ENCODE assay signal across 19 cellular contexts in genomic region chr7:20200965-20201364, GRCh38. TPM values are rescaled to one million over a fixed set of nuclear protein-coding genes. Genes with fewer than 3 reads are reported as not detected.
A peak's percentile ranks its signal among the peaks of the same experiment; 100 is the strongest.
DNase-seq lines count a peak whose midpoint lies in the region; ATAC-seq and TF ChIP-seq lines count a peak whose summit lies in the region.
"Had no signal": no experiment of that assay in that cellular context is flagged by ENCODE, and none has a peak within 500 bp of the region (broad histone marks: within the 10 kb centered on the region; RNA-seq: fewer than 3 reads in every experiment).

No MANE protein-coding gene starts in this region.

- peaks cover 87% of the 10 kb centered on the region for H3K79me2 ChIP-seq in MM.1S (ENCODE audit: low read length)

- peaks cover 21% of the 10 kb centered on the region for H3K4me1 Mint-ChIP-seq in endodermal cell
- H3K4me1 Mint-ChIP-seq in stimulated activated naive B cell treated with anti-CD40 and anti-IgM and Interleukin-4, amounts not matched to agents 10 μg/mL and 1 μg/mL and 100 μg/mL, for 72 hours = peaks cover 20 to 35% of the 10 kb centered on the region in 2 donors

- no peaks in the 10 kb centered on the region for H3K9me2 ChIP-seq in MM.1S (replicated peaks; ENCODE audit: insufficient read depth, low read length)

- no peak overlapping the region; the same call in 1 of the 2 replicates for H3K4me3 ChIP-seq in MM.1S (ENCODE audit: low read length)
- no peak overlapping the region for H3K4me3 ChIP-seq in endodermal cell (ENCODE audit: low read length)
- H3K4me3 ChIP-seq: breast epithelium, left ventricle myocardium inferior, SJSA1, thoracic aorta had no signal

- H3K27me3 ChIP-seq in MM.1S (replicated peaks; ENCODE audit: insufficient read depth, low read length) = no peaks in the 10 kb centered on the region
- no peaks in the 10 kb centered on the region for H3K27me3 ChIP-seq in endodermal cell (ENCODE audit: control insufficient read depth, insufficient read depth, low read length, poor library complexity, severe bottlenecking)
- H3K27me3 ChIP-seq: breast epithelium, SJSA1 had no signal

- H3K36me3 ChIP-seq in MM.1S (replicated peaks; ENCODE audit: insufficient read depth, low read length) = no peaks in the 10 kb centered on the region; the same call in 1 of the 2 replicates
- H3K36me3 ChIP-seq in endodermal cell (ENCODE audit: control insufficient read depth, insufficient read depth, low read length) = no peaks in the 10 kb centered on the region
- H3K36me3 ChIP-seq: breast epithelium, left ventricle myocardium inferior, SJSA1, thoracic aorta had no signal

- H3K9me3 Mint-ChIP-seq in endodermal cell = no peaks in the 10 kb centered on the region
- H3K9me3 Mint-ChIP-seq in stimulated activated naive B cell treated with anti-CD40 and anti-IgM and Interleukin-4, amounts not matched to agents 10 μg/mL and 1 μg/mL and 100 μg/mL, for 72 hours = no peaks in the 10 kb centered on the region
- H3K9me3 Mint-ChIP-seq: activated naive CD8-positive, alpha-beta T cell treated with anti-CD3 and anti-CD28 coated beads for 36 hours; activated T-cell treated with anti-CD3 and anti-CD28 coated beads, Interleukin-2, amount 50 U/mL, for 24 hours had no signal

- H3K4me2 ChIP-seq in MM.1S (ENCODE audit: low read depth, low read length) = peak overlapping the region; percentile 67; the same call in 1 of the 2 replicates

- H3K9me3 ChIP-seq in MM.1S (replicated peaks; ENCODE audit: insufficient read depth, low read length) = no peaks in the 10 kb centered on the region
- no peaks in the 10 kb centered on the region for H3K9me3 ChIP-seq in endodermal cell (ENCODE audit: control insufficient read depth, low read length)
- H3K9me3 ChIP-seq: breast epithelium, left ventricle myocardium inferior, SJSA1, thoracic aorta had no signal

- TF ChIP-seq CTCF in MM.1S (IDR thresholded peaks at IDR 0.05; ENCODE audit: low read length) (no peak), endodermal cell (conservative IDR thresholded peaks at IDR 0.05) (no peak)

- peaks cover 42% of the 10 kb centered on the region for H3K4me1 ChIP-seq in MM.1S (ENCODE audit: low read length)
- H3K4me1 ChIP-seq in endodermal cell (ENCODE audit: control insufficient read depth, insufficient read depth, low read length) = no peaks in the 10 kb centered on the region
- H3K4me1 ChIP-seq: breast epithelium had no signal

- H3K9ac ChIP-seq in MM.1S (ENCODE audit: low read length) = peak overlapping the region; percentile 13; the same call in 1 of the 2 replicates
- H3K9ac ChIP-seq in endodermal cell (ENCODE audit: extremely low read depth, low read length, poor library complexity, severe bottlenecking) = no peak overlapping the region

- peak overlapping the region; percentile 73; the same call in 1 of the 2 replicates for H3K27ac ChIP-seq in MM.1S (ENCODE audit: low read length)
- no peak overlapping the region for H3K27ac ChIP-seq in endodermal cell (ENCODE audit: low read depth, low read length)
- H3K27ac ChIP-seq: left ventricle myocardium inferior, SJSA1, thoracic aorta had no signal

- no peaks in the 10 kb centered on the region for H3K27me3 Mint-ChIP-seq in endodermal cell (ENCODE audit: insufficient read depth)
- no peaks in the 10 kb centered on the region for H3K27me3 Mint-ChIP-seq in stimulated activated naive B cell treated with anti-CD40 and anti-IgM and Interleukin-4, amounts not matched to agents 10 μg/mL and 1 μg/mL and 100 μg/mL, for 72 hours
- H3K27me3 Mint-ChIP-seq: activated naive CD8-positive, alpha-beta T cell treated with anti-CD3 and anti-CD28 coated beads for 36 hours; activated T-cell treated with anti-CD3 and anti-CD28 coated beads, Interleukin-2, amount 50 U/mL, for 24 hours had no signal

- ATAC-seq in GM21723 (IDR thresholded peaks at IDR 0.05; ENCODE audit: unreplicated experiment) = peak; percentile 20
- peak; percentile 33 to 54 for ATAC-seq in stimulated activated naive B cell treated with anti-CD40 and anti-IgM and Interleukin-4, amounts not matched to agents 10 μg/mL and 1 μg/mL and 100 μg/mL, for 72 hours (replicated peaks)
- ATAC-seq in left lobe of liver = no peak

- peak overlapping the region; percentile 63 for H3K27ac Mint-ChIP-seq in endodermal cell
- peak overlapping the region; percentile 85 for H3K27ac Mint-ChIP-seq in stimulated activated naive B cell treated with anti-CD40 and anti-IgM and Interleukin-4, amounts not matched to agents 10 μg/mL and 1 μg/mL and 100 μg/mL, for 72 hours
- H3K27ac Mint-ChIP-seq: activated naive CD8-positive, alpha-beta T cell treated with anti-CD3 and anti-CD28 coated beads for 36 hours; activated T-cell treated with anti-CD3 and anti-CD28 coated beads, Interleukin-2, amount 50 U/mL, for 24 hours had no signal

- H4K20me1 ChIP-seq in MM.1S (ENCODE audit: insufficient read depth, low read length) = no peaks in the 10 kb centered on the region

- H3K4me3 Mint-ChIP-seq in endodermal cell = no peak overlapping the region
- H3K4me3 Mint-ChIP-seq in stimulated activated naive B cell treated with anti-CD40 and anti-IgM and Interleukin-4, amounts not matched to agents 10 μg/mL and 1 μg/mL and 100 μg/mL, for 72 hours = peak overlapping the region; percentile 20 to 45
- H3K4me3 Mint-ChIP-seq: activated naive CD8-positive, alpha-beta T cell treated with anti-CD3 and anti-CD28 coated beads for 36 hours; activated T-cell treated with anti-CD3 and anti-CD28 coated beads, Interleukin-2, amount 50 U/mL, for 24 hours had no signal

- no peaks in the 10 kb centered on the region for H3K36me3 Mint-ChIP-seq in endodermal cell (ENCODE audit: low read depth)
- no peaks in the 10 kb centered on the region for H3K36me3 Mint-ChIP-seq in stimulated activated naive B cell treated with anti-CD40 and anti-IgM and Interleukin-4, amounts not matched to agents 10 μg/mL and 1 μg/mL and 100 μg/mL, for 72 hours

- H3F3A ChIP-seq in MM.1S (ENCODE audit: insufficient read depth, low read length) = peaks cover 22% of the 10 kb centered on the region

- H2AFZ ChIP-seq in MM.1S (ENCODE audit: low read length) = no peak overlapping the region

- DNase-seq in MM.1S (no peak), endodermal cell (no peak), NCI-H226 (no peak), left lobe of liver (ENCODE audit: low spot score) (no peak), Kasumi-1 (lab: John Stamatoyannopoulos, UW) (no peak)
- no peak for DNase-seq in stimulated activated naive B cell treated with anti-CD40 and anti-IgM and Interleukin-4, amounts not matched to agents 10 μg/mL and 1 μg/mL and 100 μg/mL, for 72 hours
- DNase-seq in stimulated activated CD8-positive, alpha-beta memory T cell treated with anti-CD3 and anti-CD28 coated beads, Interleukin-4, amount 100 ng/mL, for 48 hours = no peak
- DNase-seq: activated naive CD8-positive, alpha-beta T cell treated with anti-CD3 and anti-CD28 coated beads for 36 hours; activated T-cell treated with anti-CD3 and anti-CD28 coated beads, Interleukin-2, amount 50 U/mL, for 24 hours; C1 segment of cervical spinal cord; DMS79; effector CD4-positive, alpha-beta T cell; GOT3; left ventricle myocardium inferior; NCI-H2171 treated with DMSO at 0.1 percent for 48 hours had no signal

RNA-seq across cellular contexts. Expression of gene MACC1, which starts 16.2 kb away (rescaled TPM):
- total RNA-seq in endodermal cell (1 to 10 TPM; 1.4 to 2.0 TPM), left lobe of liver (0.38 TPM)
- 0.32 TPM for polyA plus RNA-seq in endodermal cell (2013, experiment 1 of 2)
- 0.17 TPM for polyA plus RNA-seq in endodermal cell (2013, experiment 2 of 2)
- total RNA-seq: SJSA1 had no signal
